In the genomic region with DNA sequence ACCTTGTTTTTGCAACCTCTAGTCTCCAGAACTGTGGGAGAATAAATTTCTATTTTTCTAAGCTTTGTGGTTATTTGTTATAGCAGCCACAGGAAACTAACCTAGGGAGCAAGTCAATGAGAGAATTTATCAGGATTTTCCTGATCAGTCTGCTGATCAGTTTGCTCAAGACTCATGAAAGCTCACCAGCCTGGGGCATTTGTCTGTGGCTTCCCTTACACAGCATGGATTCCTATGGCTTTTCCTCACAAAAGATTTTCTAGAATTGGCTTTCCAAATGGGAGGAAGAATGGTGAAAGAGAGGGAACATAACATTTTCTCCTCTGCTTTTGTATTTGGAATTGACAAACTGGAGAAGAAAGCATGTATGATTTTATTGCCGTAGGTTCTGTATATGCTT, we compare ENCODE assay signal across 33 cellular contexts.
"Had no signal": no experiment of that assay in that cellular context is flagged by ENCODE, and none has a peak within 500 bp of the region (broad histone marks: within the 10 kb centered on the region; RNA-seq: fewer than 3 reads in every experiment).

No MANE protein-coding gene starts in this region.

- H3K9me3 Mint-ChIP-seq: brain had no signal

- H3K27me3 Mint-ChIP-seq: activated B cell treated with CpG ODN at 0.5 μM for 24 hours; activated CD8-positive, alpha-beta T cell treated with anti-CD3 and anti-CD28 coated beads for 36 hours; activated naive CD4-positive, alpha-beta T cell treated with anti-CD3 and anti-CD28 coated beads, Interleukin-2, amount 10 ng/mL, durations not matched to agents 7 days and 5 days; activated naive CD4-positive, alpha-beta T cell treated with anti-CD3 and anti-CD28 coated beads, Interleukin-2, amount 50 U/mL, for 24 hours; activated naive CD8-positive, alpha-beta T cell; activated naive CD8-positive, alpha-beta T cell treated with anti-CD3 and anti-CD28 coated beads, Interleukin-2, amount 10 ng/mL, durations not matched to agents 7 days and 5 days; activated T-helper 17 cell treated with anti-CD3 and anti-CD28 coated beads, Interleukin-2, amount 50 U/mL, for 72 hours; brain; central memory CD8-positive, alpha-beta T cell; T-helper 17 cell had no signal

- H3K27ac ChIP-seq: ascending aorta, cardiac muscle cell, VCaP had no signal

- H3K4me1 Mint-ChIP-seq: T-helper 17 cell had no signal

- H3K36me3 ChIP-seq: cardiac muscle cell had no signal

- H3K4me3 ChIP-seq: ascending aorta, cardiac muscle cell had no signal

- H3K4me1 ChIP-seq: ascending aorta had no signal

- FAIRE-seq: bronchial epithelial cell, TTC549 had no signal

- ATAC-seq: activated CD8-positive, alpha-beta T cell treated with anti-CD3 and anti-CD28 coated beads for 36 hours; activated naive CD8-positive, alpha-beta T cell treated with anti-CD3 and anti-CD28 coated beads, Interleukin-2, amount 50 U/mL, for 24 hours; activated T-cell treated with anti-CD3 and anti-CD28 coated beads, Interleukin-2, amount 50 U/mL, for 4 hours; activated T-cell treated with anti-CD3 and anti-CD28 coated beads, Interleukin-2, amount 50 U/mL, for 72 hours; activated T-helper 17 cell treated with anti-CD3 and anti-CD28 coated beads, Interleukin-2, amount 50 U/mL, for 72 hours; T-helper 17 cell had no signal

- H3K27ac Mint-ChIP-seq: activated B cell treated with CpG ODN at 0.5 μM for 24 hours; activated CD4-positive, alpha-beta T cell treated with anti-CD3 and anti-CD28 coated beads, Interleukin-2, amount 10 ng/mL, durations not matched to agents 24 days and 14 days; activated CD8-positive, alpha-beta T cell treated with anti-CD3 and anti-CD28 coated beads for 36 hours; activated naive CD4-positive, alpha-beta T cell treated with anti-CD3 and anti-CD28 coated beads, Interleukin-2, amount 10 ng/mL, durations not matched to agents 7 days and 5 days; activated naive CD4-positive, alpha-beta T cell treated with anti-CD3 and anti-CD28 coated beads, Interleukin-2, amount 50 U/mL, for 24 hours; activated naive CD8-positive, alpha-beta T cell; activated naive CD8-positive, alpha-beta T cell treated with anti-CD3 and anti-CD28 coated beads, Interleukin-2, amount 10 ng/mL, durations not matched to agents 7 days and 5 days; activated naive CD8-positive, alpha-beta T cell treated with anti-CD3 and anti-CD28 coated beads, Interleukin-2, amount 50 U/mL, for 24 hours; activated T-cell treated with anti-CD3 and anti-CD28 coated beads, Interleukin-2, amount 50 U/mL, for 72 hours; activated T-helper 1 cell treated with anti-CD3 and anti-CD28 coated beads, Interleukin-12 subunit alpha, Interleukin-12 subunit beta, Interleukin-2, Interleukin-4 antibody, amounts not matched to agents 30 ng/mL and 10 ng/mL and 1 ng/mL, durations not matched to agents 14 hours and 24 hours and 36 hours; activated T-helper 17 cell treated with anti-CD3 and anti-CD28 coated beads, Interleukin-2, amount 50 U/mL, for 72 hours; brain; T-helper 17 cell had no signal

- H3K9me3 ChIP-seq: ascending aorta had no signal

- H3K4me3 Mint-ChIP-seq: activated B cell treated with CpG ODN at 0.5 μM for 24 hours; activated CD4-positive, alpha-beta T cell treated with anti-CD3 and anti-CD28 coated beads, Interleukin-2, amount 10 ng/mL, durations not matched to agents 24 days and 14 days; activated CD8-positive, alpha-beta T cell treated with anti-CD3 and anti-CD28 coated beads for 36 hours; activated naive CD4-positive, alpha-beta T cell treated with anti-CD3 and anti-CD28 coated beads, Interleukin-2, amount 10 ng/mL, durations not matched to agents 7 days and 5 days; activated naive CD4-positive, alpha-beta T cell treated with anti-CD3 and anti-CD28 coated beads, Interleukin-2, amount 50 U/mL, for 24 hours; activated naive CD8-positive, alpha-beta T cell; activated naive CD8-positive, alpha-beta T cell treated with anti-CD3 and anti-CD28 coated beads, Interleukin-2, amount 10 ng/mL, durations not matched to agents 7 days and 5 days; activated naive CD8-positive, alpha-beta T cell treated with anti-CD3 and anti-CD28 coated beads, Interleukin-2, amount 50 U/mL, for 24 hours; activated T-cell treated with anti-CD3 and anti-CD28 coated beads, Interleukin-2, amount 50 U/mL, for 4 hours; activated T-cell treated with anti-CD3 and anti-CD28 coated beads, Interleukin-2, amount 50 U/mL, for 72 hours; activated T-helper 1 cell treated with anti-CD3 and anti-CD28 coated beads, Interleukin-12 subunit alpha, Interleukin-12 subunit beta, Interleukin-2, Interleukin-4 antibody, amounts not matched to agents 30 ng/mL and 10 ng/mL and 1 ng/mL, durations not matched to agents 14 hours and 24 hours and 36 hours; activated T-helper 17 cell treated with anti-CD3 and anti-CD28 coated beads, Interleukin-2, amount 50 U/mL, for 72 hours; brain; central memory CD8-positive, alpha-beta T cell; T-helper 17 cell had no signal

- H3K27me3 ChIP-seq: ascending aorta, cardiac muscle cell had no signal

- DNase-seq: activated B cell treated with CpG ODN at 0.5 μM for 24 hours; activated CD4-positive, alpha-beta T cell treated with anti-CD3 and anti-CD28 coated beads for 4 hours; activated CD4-positive, alpha-beta T cell treated with anti-CD3 and anti-CD28 coated beads, Interleukin-2, amount 10 ng/mL, durations not matched to agents 24 days and 14 days; activated CD4-positive, alpha-beta T cell treated with anti-CD3 and anti-CD28 coated beads, Interleukin-2, amount 50 U/mL, for 1 hour; activated CD4-positive, alpha-beta T cell treated with anti-CD3 and anti-CD28 coated beads, Interleukin-2, amount 50 U/mL, for 4 hours; activated CD4-positive, CD25-positive, alpha-beta regulatory T cell treated with anti-CD3 and anti-CD28 coated beads, Interleukin-2, amount 50 U/mL, for 72 hours; activated CD8-positive, alpha-beta memory T cell treated with anti-CD3 and anti-CD28 coated beads, Interleukin-2, amount 50 U/mL, for 4 hours; activated CD8-positive, alpha-beta T cell treated with anti-CD3 and anti-CD28 coated beads for 36 hours; activated gamma-delta T cell; activated naive CD4-positive, alpha-beta T cell treated with anti-CD3 and anti-CD28 coated beads, Interleukin-2, amount 10 ng/mL, durations not matched to agents 7 days and 5 days; activated naive CD4-positive, alpha-beta T cell treated with Interleukin-2 at 50 U/mL for 16 hours; activated naive CD8-positive, alpha-beta T cell treated with anti-CD3 and anti-CD28 coated beads, Interleukin-2, amount 10 ng/mL, durations not matched to agents 7 days and 5 days; activated naive CD8-positive, alpha-beta T cell treated with anti-CD3 and anti-CD28 coated beads, Interleukin-2, amount 50 U/mL, for 24 hours; activated T-cell treated with anti-CD3 and anti-CD28 coated beads for 4 hours; activated T-cell treated with anti-CD3 and anti-CD28 coated beads, Interleukin-2, amount 50 U/mL, for 1 hour; activated T-cell treated with anti-CD3 and anti-CD28 coated beads, Interleukin-2, amount 50 U/mL, for 4 hours; activated T-cell treated with anti-CD3 and anti-CD28 coated beads, Interleukin-2, amount 50 U/mL, for 72 hours; amygdala; anterior cingulate cortex; caudate nucleus; cerebellar nuclear complex; T-helper 17 cell had no signal
